ENCODE assay signal across 15 cellular contexts in the genomic region with DNA sequence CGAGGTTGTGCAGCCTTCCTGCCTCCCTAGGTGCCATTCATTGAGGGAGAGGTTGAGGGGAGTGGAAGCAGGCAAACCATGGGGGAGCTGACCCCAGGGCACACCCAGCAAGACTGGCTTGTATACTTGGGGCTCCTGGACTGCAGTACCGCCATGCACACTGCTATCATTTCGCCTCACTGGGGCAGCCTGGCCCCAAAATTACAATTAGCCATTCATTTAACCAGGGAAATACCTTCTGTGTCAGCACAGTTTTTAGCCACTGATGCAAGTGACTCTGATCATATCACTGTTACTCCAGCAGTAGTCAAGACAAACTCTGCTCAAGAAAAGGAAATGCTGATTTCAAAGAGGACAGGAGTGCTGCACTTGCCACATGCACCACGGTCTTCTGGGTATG.
"Had no signal": no experiment of that assay in that cellular context is flagged by ENCODE, and none has a peak within 500 bp of the region (broad histone marks: within the 10 kb centered on the region; RNA-seq: fewer than 3 reads in every experiment).

No MANE protein-coding gene starts in this region.

- ATAC-seq: foreskin keratinocyte; naive thymus-derived CD8-positive, alpha-beta T cell had no signal

- H3K27me3 Mint-ChIP-seq: dendritic cell treated with granulocyte-macrophage colony-stimulating factor and Interleukin-4, amounts not matched to agents 40 ng/mL and 50 ng/mL, for 4 days; stimulated activated naive B cell treated with anti-CD40 and anti-IgM and Interleukin-4, amounts not matched to agents 10 μg/mL and 1 μg/mL and 100 μg/mL, for 72 hours had no signal

- H3K4me3 Mint-ChIP-seq: activated T-helper 1 cell treated with anti-CD3 and anti-CD28 coated beads, Interleukin-12 subunit alpha, Interleukin-12 subunit beta, Interleukin-2, Interleukin-4 antibody, amounts not matched to agents 30 ng/mL and 10 ng/mL and 1 ng/mL, durations not matched to agents 14 hours and 24 hours and 36 hours; dendritic cell treated with granulocyte-macrophage colony-stimulating factor and Interleukin-4, amounts not matched to agents 40 ng/mL and 50 ng/mL, for 4 days; naive thymus-derived CD8-positive, alpha-beta T cell; stimulated activated naive B cell treated with anti-CD40 and anti-IgM and Interleukin-4, amounts not matched to agents 10 μg/mL and 1 μg/mL and 100 μg/mL, for 72 hours; T-helper 1 cell treated with Interleukin-12 subunit alpha and Interleukin-12 subunit beta and Interleukin-4 antibody, amounts not matched to agents 30 μg/mL and 1 μg/mL, for 36 hours had no signal

- H3K36me3 Mint-ChIP-seq: naive thymus-derived CD8-positive, alpha-beta T cell had no signal

- H3K4me3 ChIP-seq: tibial nerve had no signal

- H3K27ac Mint-ChIP-seq: activated T-helper 1 cell treated with anti-CD3 and anti-CD28 coated beads, Interleukin-12 subunit alpha, Interleukin-12 subunit beta, Interleukin-2, Interleukin-4 antibody, amounts not matched to agents 30 ng/mL and 10 ng/mL and 1 ng/mL, durations not matched to agents 14 hours and 24 hours and 36 hours; dendritic cell treated with granulocyte-macrophage colony-stimulating factor and Interleukin-4, amounts not matched to agents 40 ng/mL and 50 ng/mL, for 4 days; T-helper 1 cell treated with Interleukin-12 subunit alpha and Interleukin-12 subunit beta and Interleukin-4 antibody, amounts not matched to agents 30 μg/mL and 1 μg/mL, for 36 hours had no signal

- DNase-seq: activated CD4-positive, alpha-beta T cell treated with anti-CD3 and anti-CD28 coated beads, Interleukin-2, amount 50 U/mL, for 1 hour; activated CD4-positive, CD25-positive, alpha-beta regulatory T cell; anterior cingulate cortex; effector memory CD4-positive, alpha-beta T cell; foreskin keratinocyte; kidney glomerular epithelial cell; mesenchymal stem cell; naive thymus-derived CD8-positive, alpha-beta T cell; stimulated activated CD4-positive, alpha-beta T cell treated with anti-CD3 and anti-CD28 coated beads, Interleukin-12 subunit alpha, Interleukin-12 subunit beta, amount 100 ng/mL, for 4 hours; stimulated activated CD4-positive, alpha-beta T cell treated with anti-CD3 and anti-CD28 coated beads, Interleukin-2, amount 100 ng/mL, for 24 hours; stimulated activated naive B cell treated with anti-CD40 and anti-IgM and Interleukin-4, amounts not matched to agents 10 μg/mL and 1 μg/mL and 100 μg/mL, for 72 hours had no signal
